4 cellular contexts compared by ENCODE assay signal in genomic region chr16:21170116-21170515, GRCh38. TPM values are rescaled to one million over a fixed set of nuclear protein-coding genes. Genes with fewer than 3 reads are reported as not detected.
"Had no signal": no experiment of that assay in that cellular context is flagged by ENCODE, and none has a peak within 500 bp of the region (broad histone marks: within the 10 kb centered on the region; RNA-seq: fewer than 3 reads in every experiment).

No MANE protein-coding gene starts in this region.

RNA-seq across cellular contexts. Expression of gene DNAH3, which starts 19.5 kb away (rescaled TPM):
- total RNA-seq: M059J, MCF 10A had no signal

RNA-seq across cellular contexts. Expression of gene ZP2, which starts 41.3 kb away (rescaled TPM):
- total RNA-seq: LHCN-M2, M059J, MCF 10A, NCI-H460 had no signal
